In the genomic region with DNA sequence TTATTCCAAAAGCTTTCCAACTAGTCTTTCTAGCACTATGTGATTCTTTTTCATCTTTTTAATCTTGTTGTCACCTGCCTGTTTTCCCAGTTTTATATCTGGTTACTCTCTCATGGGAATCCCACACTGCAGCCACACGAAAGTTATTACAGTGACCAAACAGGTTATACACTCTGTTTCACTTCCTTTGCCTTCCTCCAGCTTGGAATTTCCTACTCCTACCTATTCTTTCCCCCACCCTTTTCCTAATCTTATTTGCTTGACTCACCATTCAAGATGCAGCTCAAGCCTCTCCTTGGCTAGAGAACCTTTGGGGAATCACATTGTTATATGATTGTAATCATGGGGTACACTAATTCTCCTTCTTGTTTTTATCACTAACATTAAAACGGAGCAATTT, we compare ENCODE assay signal across 19 cellular contexts.
"Had no signal": no experiment of that assay in that cellular context is flagged by ENCODE, and none has a peak within 500 bp of the region (broad histone marks: within the 10 kb centered on the region; RNA-seq: fewer than 3 reads in every experiment).

No MANE protein-coding gene starts in this region.

- H3K36me3 ChIP-seq: brain microvascular endothelial cell, esophagus muscularis mucosa, lower lobe of right lung, neutrophil, thoracic aorta, upper lobe of right lung had no signal

- DNase-seq: activated CD4-positive, alpha-beta memory T cell treated with anti-CD3 and anti-CD28 coated beads, Interleukin-2, amount 10 ng/mL, durations not matched to agents 7 days and 5 days; activated CD4-positive, alpha-beta T cell treated with anti-CD3 and anti-CD28 coated beads for 36 hours; activated CD8-positive, alpha-beta memory T cell treated with anti-CD3 and anti-CD28 coated beads, Interleukin-2, amount 10 ng/mL, durations not matched to agents 7 days and 5 days; activated naive CD4-positive, alpha-beta T cell treated with Interleukin-2 at 50 U/mL for 16 hours; activated naive CD8-positive, alpha-beta T cell treated with anti-CD3 and anti-CD28 coated beads, Interleukin-2, amount 50 U/mL, for 24 hours; aorta; brain microvascular endothelial cell; cortex of kidney; effector CD4-positive, alpha-beta T cell; left colon; lower lobe of right lung; stimulated activated naive B cell treated with anti-CD40 and anti-IgM and Interleukin-4, amounts not matched to agents 10 μg/mL and 1 μg/mL and 100 μg/mL, for 72 hours; T-helper 17 cell; upper lobe of right lung had no signal

- H3K36me3 Mint-ChIP-seq: natural killer cell treated with Interleukin-12 subunit alpha and Interleukin-12 subunit beta and Interleukin-15 and Interleukin-18, amount 100 ng/mL, for 72 hours; stimulated activated naive B cell treated with anti-CD40 and anti-IgM and Interleukin-4, amounts not matched to agents 10 μg/mL and 1 μg/mL and 100 μg/mL, for 72 hours had no signal

- H3K27me3 ChIP-seq: brain microvascular endothelial cell, esophagus muscularis mucosa, neutrophil, upper lobe of right lung had no signal

- H3K4me1 ChIP-seq: lower lobe of right lung, upper lobe of right lung had no signal

- H3K27me3 Mint-ChIP-seq: activated CD4-positive, alpha-beta memory T cell treated with anti-CD3 and anti-CD28 coated beads, Interleukin-2, amount 10 ng/mL, durations not matched to agents 7 days and 5 days; activated CD4-positive, alpha-beta T cell treated with anti-CD3 and anti-CD28 coated beads for 36 hours; activated CD8-positive, alpha-beta memory T cell treated with anti-CD3 and anti-CD28 coated beads, Interleukin-2, amount 10 ng/mL, durations not matched to agents 7 days and 5 days; activated naive CD8-positive, alpha-beta T cell treated with anti-CD3 and anti-CD28 coated beads, Interleukin-2, amount 50 U/mL, for 24 hours; stimulated activated naive B cell treated with anti-CD40 and anti-IgM and Interleukin-4, amounts not matched to agents 10 μg/mL and 1 μg/mL and 100 μg/mL, for 72 hours; T-helper 17 cell had no signal

- H3K4me3 Mint-ChIP-seq: activated CD4-positive, alpha-beta memory T cell treated with anti-CD3 and anti-CD28 coated beads, Interleukin-2, amount 10 ng/mL, durations not matched to agents 7 days and 5 days; activated CD4-positive, alpha-beta T cell treated with anti-CD3 and anti-CD28 coated beads for 36 hours; activated CD8-positive, alpha-beta memory T cell treated with anti-CD3 and anti-CD28 coated beads, Interleukin-2, amount 10 ng/mL, durations not matched to agents 7 days and 5 days; activated naive CD8-positive, alpha-beta T cell treated with anti-CD3 and anti-CD28 coated beads, Interleukin-2, amount 50 U/mL, for 24 hours; natural killer cell treated with Interleukin-12 subunit alpha and Interleukin-12 subunit beta and Interleukin-15 and Interleukin-18, amount 100 ng/mL, for 72 hours; stimulated activated naive B cell treated with anti-CD40 and anti-IgM and Interleukin-4, amounts not matched to agents 10 μg/mL and 1 μg/mL and 100 μg/mL, for 72 hours; T-helper 17 cell had no signal

- H3K9me3 ChIP-seq: esophagus muscularis mucosa, lower lobe of right lung, neutrophil, thoracic aorta, upper lobe of right lung had no signal

- H3K27ac Mint-ChIP-seq: activated CD4-positive, alpha-beta memory T cell treated with anti-CD3 and anti-CD28 coated beads, Interleukin-2, amount 10 ng/mL, durations not matched to agents 7 days and 5 days; activated CD4-positive, alpha-beta T cell treated with anti-CD3 and anti-CD28 coated beads for 36 hours; activated CD8-positive, alpha-beta memory T cell treated with anti-CD3 and anti-CD28 coated beads, Interleukin-2, amount 10 ng/mL, durations not matched to agents 7 days and 5 days; activated naive CD8-positive, alpha-beta T cell treated with anti-CD3 and anti-CD28 coated beads, Interleukin-2, amount 50 U/mL, for 24 hours; activated T-helper 2 cell treated with anti-CD3 and anti-CD28 coated beads, Interferon-gamma antibody, Interleukin-2, Interleukin-4, amounts not matched to agents 10 μg/mL and 5 μg/mL and 100 μg/mL, durations not matched to agents 14 hours and 24 hours and 36 hours; natural killer cell treated with Interleukin-12 subunit alpha and Interleukin-12 subunit beta and Interleukin-15 and Interleukin-18, amount 100 ng/mL, for 72 hours; stimulated activated naive B cell treated with anti-CD40 and anti-IgM and Interleukin-4, amounts not matched to agents 10 μg/mL and 1 μg/mL and 100 μg/mL, for 72 hours; T-helper 17 cell had no signal

- H3K27ac ChIP-seq: brain microvascular endothelial cell, esophagus muscularis mucosa, lower lobe of right lung, neutrophil, thoracic aorta, upper lobe of right lung had no signal

- H3K4me3 ChIP-seq: esophagus muscularis mucosa, lower lobe of right lung, thoracic aorta, upper lobe of right lung had no signal

- H3K9me3 Mint-ChIP-seq: natural killer cell treated with Interleukin-12 subunit alpha and Interleukin-12 subunit beta and Interleukin-15 and Interleukin-18, amount 100 ng/mL, for 72 hours had no signal
